ENCODE assay signal across 20 cellular contexts in the genomic region with DNA sequence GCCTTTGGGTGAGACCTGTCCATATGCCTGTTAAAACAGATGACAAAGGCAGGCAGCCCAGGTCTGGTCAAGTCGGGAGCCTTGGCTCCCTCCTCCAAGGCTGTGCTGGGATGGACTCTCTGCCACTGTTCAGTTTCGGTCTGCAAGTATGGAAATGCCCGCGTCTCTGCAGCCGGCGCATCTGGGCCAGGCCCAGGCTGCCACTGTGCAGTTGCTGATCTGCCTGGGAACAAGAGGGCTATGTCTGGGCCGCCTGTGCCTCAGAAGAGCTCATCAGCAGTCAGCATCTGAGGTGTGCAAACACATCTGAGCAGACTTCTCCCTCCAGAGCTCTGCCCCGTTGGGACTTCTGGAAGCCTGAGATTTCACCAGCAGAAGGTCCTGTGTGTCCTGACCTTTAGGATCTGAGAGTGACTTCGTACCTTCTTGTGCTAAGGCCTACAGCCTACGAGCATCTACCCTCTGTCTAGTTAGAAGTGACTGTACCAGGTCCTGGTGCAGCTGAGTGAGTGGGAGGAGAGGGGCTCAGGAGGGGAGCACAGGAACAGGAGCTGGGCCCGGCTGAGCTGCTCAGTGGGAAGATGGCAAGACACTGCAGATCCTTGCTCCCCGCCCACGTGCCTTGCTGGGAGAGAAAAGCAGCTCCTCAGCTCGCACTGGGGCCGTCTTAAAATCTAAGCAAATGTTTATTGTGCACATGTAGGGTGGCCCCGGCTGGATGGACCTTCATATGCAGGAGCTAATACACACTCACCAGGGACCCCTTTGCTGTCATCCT. TPM values are rescaled to one million over a fixed set of nuclear protein-coding genes. Genes with fewer than 3 reads are reported as not detected.
A peak's percentile ranks its signal among the peaks of the same experiment; 100 is the strongest.
DNase-seq lines count a peak whose midpoint lies in the region; ATAC-seq and TF ChIP-seq lines count a peak whose summit lies in the region.
"Had no signal": no experiment of that assay in that cellular context is flagged by ENCODE, and none has a peak within 500 bp of the region (broad histone marks: within the 10 kb centered on the region; RNA-seq: fewer than 3 reads in every experiment).

No MANE protein-coding gene starts in this region.

- no peak for DNase-seq in GM23338 (ENCODE audit: low spot score)
- peak in 47 of 61 donors; percentile 11 to 75 (median 39) for DNase-seq in caudate nucleus (lab: John Stamatoyannopoulos, UW)
- peak in 8 of 10 donors; percentile 29 to 95 (median 50) for DNase-seq in posterior cingulate gyrus
- no peak for DNase-seq in ovary
- no peak for DNase-seq in body of pancreas
- DNase-seq: activated naive CD4-positive, alpha-beta T cell treated with Interleukin-2 at 50 U/mL for 16 hours; activated T-cell treated with anti-CD3 and anti-CD28 coated beads, Interleukin-2, amount 50 U/mL, for 24 hours; DND-41; naive thymus-derived CD4-positive, alpha-beta T cell; NCI-H1417 treated with DMSO at 0.1 percent for 48 hours; NCI-H2107; NCI-H510A; stimulated activated naive CD4-positive, alpha-beta T cell treated with Interleukin-2 at 50 U/mL for 16 hours; transverse colon had no signal

- H3K27ac Mint-ChIP-seq in GM23338: peak overlapping the region; percentile 70; the same call in 1 of the 2 replicates
- H3K27ac Mint-ChIP-seq: activated T-cell treated with anti-CD3 and anti-CD28 coated beads, Interleukin-2, amount 50 U/mL, for 24 hours; naive thymus-derived CD4-positive, alpha-beta T cell had no signal

- no peaks in the 10 kb centered on the region; the same call in 1 of the 2 replicates for H3K4me1 ChIP-seq in GM23338 (ENCODE audit: insufficient read depth)
- H3K4me1 ChIP-seq in ovary (ENCODE audit: insufficient read depth): peaks cover 3% of the 10 kb centered on the region
- H3K4me1 ChIP-seq in body of pancreas: no peaks in the 10 kb centered on the region
- H3K4me1 ChIP-seq: ascending aorta had no signal

- TF ChIP-seq CTCF in GM23338 (conservative IDR thresholded peaks at IDR 0.05; ENCODE audit: low read depth in 2 of 2) (no peak), ovary (IDR thresholded peaks at IDR 0.05) (no peak), body of pancreas (IDR thresholded peaks at IDR 0.05) (no peak)

- no peaks in the 10 kb centered on the region for H3K27me3 Mint-ChIP-seq in GM23338 (ENCODE audit: insufficient read depth, low read depth, poor library complexity)
- H3K27me3 Mint-ChIP-seq: activated T-cell treated with anti-CD3 and anti-CD28 coated beads, Interleukin-2, amount 50 U/mL, for 24 hours had no signal

- intact Hi-C loops in posterior cingulate gyrus (cut with DNase I) (no loop called here), ovary (cut with DNase I) (no loop called here), body of pancreas (cut with DNase I) (no loop called here)

- no peak overlapping the region for H3K4me3 Mint-ChIP-seq in GM23338
- H3K4me3 Mint-ChIP-seq: activated T-cell treated with anti-CD3 and anti-CD28 coated beads, Interleukin-2, amount 50 U/mL, for 24 hours; naive thymus-derived CD4-positive, alpha-beta T cell had no signal

- H3K27me3 ChIP-seq in GM23338 (ENCODE audit: insufficient read depth): no peaks in the 10 kb centered on the region
- no peaks in the 10 kb centered on the region for H3K27me3 ChIP-seq in layer of hippocampus (ENCODE audit: control insufficient read depth, insufficient read depth, low read length)
- H3K27me3 ChIP-seq in ovary: no peaks in the 10 kb centered on the region
- no peaks in the 10 kb centered on the region for H3K27me3 ChIP-seq in body of pancreas
- H3K27me3 ChIP-seq: ascending aorta, transverse colon had no signal

- H3K79me2 ChIP-seq in GM23338 (replicated peaks; ENCODE audit: insufficient read depth): peaks cover 95% of the 10 kb centered on the region

- no peak for TF ChIP-seq EP300 in ovary (IDR thresholded peaks at IDR 0.05)

- no peaks in the 10 kb centered on the region for H3K36me3 ChIP-seq in GM23338 (ENCODE audit: insufficient read depth)
- H3K36me3 ChIP-seq in ovary: no peaks in the 10 kb centered on the region
- H3K36me3 ChIP-seq in body of pancreas (replicated peaks in 1 of 2; ENCODE audit: insufficient read depth in 1 of 2, low read depth in 2 of 2): no peaks in the 10 kb centered on the region
- H3K36me3 ChIP-seq: ascending aorta, transverse colon had no signal

- H4K20me1 ChIP-seq in GM23338 (replicated peaks; ENCODE audit: insufficient read depth): peaks cover 4% of the 10 kb centered on the region

- H3K4me3 ChIP-seq in GM23338 (no peak overlapping the region), ovary (no peak overlapping the region), body of pancreas (no peak overlapping the region)
- H3K4me3 ChIP-seq: ascending aorta, lung, transverse colon had no signal

- no peak overlapping the region for H3K4me2 ChIP-seq in GM23338

- H3F3A ChIP-seq in GM23338 (replicated peaks; ENCODE audit: low read depth): peaks cover 22% of the 10 kb centered on the region

- ATAC-seq in GM23338 (peak; percentile 49), GM21619 (IDR thresholded peaks at IDR 0.05; ENCODE audit: unreplicated experiment) (no peak), HG02642 (IDR thresholded peaks at IDR 0.05; ENCODE audit: poor library complexity, unreplicated experiment) (no peak), body of pancreas (no peak)
- ATAC-seq: naive thymus-derived CD4-positive, alpha-beta T cell had no signal

- WGBS in ovary, 3 donors: 60 to 71% (median 68%) methylated on average over 16 of the region's 16 CpGs
- 85 to 86% methylated on average over 8 to 16 of the region's 16 CpGs for WGBS in body of pancreas, 2 donors

- H3K9me3 Mint-ChIP-seq in GM23338: no peaks in the 10 kb centered on the region
- H3K9me3 Mint-ChIP-seq: activated T-cell treated with anti-CD3 and anti-CD28 coated beads, Interleukin-2, amount 50 U/mL, for 24 hours had no signal

- H3K27ac ChIP-seq in GM23338 (ENCODE audit: low read depth): no peak overlapping the region
- peak overlapping the region; percentile 83 for H3K27ac ChIP-seq in caudate nucleus (ENCODE audit: low read depth, low read length)
- peak overlapping the region; percentile 79 for H3K27ac ChIP-seq in layer of hippocampus (ENCODE audit: low read depth, low read length)
- no peak overlapping the region for H3K27ac ChIP-seq in ovary
- no peak overlapping the region for H3K27ac ChIP-seq in body of pancreas
- H3K27ac ChIP-seq: ascending aorta, HL-60, transverse colon had no signal

- H2AFZ ChIP-seq in GM23338: no peak overlapping the region

- TF ChIP-seq POLR2A in ovary (IDR thresholded peaks at IDR 0.05) (no peak), body of pancreas (IDR thresholded peaks at IDR 0.05) (no peak)

- H3K36me3 Mint-ChIP-seq in GM23338 (ENCODE audit: low read depth): no peaks in the 10 kb centered on the region; the same call in 2 of the 3 replicates
- H3K36me3 Mint-ChIP-seq: naive thymus-derived CD4-positive, alpha-beta T cell had no signal

- peaks cover 26% of the 10 kb centered on the region; the same call in 2 of the 3 replicates for H3K4me1 Mint-ChIP-seq in GM23338

- H3K9me2 ChIP-seq in GM23338 (ENCODE audit: insufficient read depth): no peaks in the 10 kb centered on the region

- H3K9me3 ChIP-seq in ovary (no peaks in the 10 kb centered on the region), body of pancreas (no peaks in the 10 kb centered on the region)
- H3K9me3 ChIP-seq: ascending aorta, transverse colon had no signal

TF ChIP-seq in GM23338, 12 proteins besides CTCF, POLR2A, EP300 and RAD21 (continues in another document):
- no peak for TF ChIP-seq NANOG (IDR thresholded peaks at IDR 0.05; ENCODE audit: borderline replicate concordance)
- TF ChIP-seq ZNF114 (CRISPR knock-in tag; IDR thresholded peaks at IDR 0.05): no peak

RNA-seq across cellular contexts. Expression of a gene that starts 50.9 kb away (rescaled TPM):
- 55.3 and 57.8 TPM in 2 replicates for total RNA-seq in GM23338 (2014; rRNA removed; shearing (Covaris generic))
- polyA plus RNA-seq in GM23338 (2016; fragmentation: Nextera tagmentation; extraction: Ambion mirVana): 10.7 and 13.2 TPM in 2 replicates
- total RNA-seq in ovary: 10 to 100 TPM; 31.4 to 68.3 (median 55.2) TPM
- 10 to 100 TPM; 24.7 to 32.1 TPM for polyA plus RNA-seq in ovary
- total RNA-seq in body of pancreas: 10 to 100 TPM; 34.3 to 44.1 TPM
- polyA plus RNA-seq: naive thymus-derived CD4-positive, alpha-beta T cell had no signal

Comparison
In these comparisons a context has a peak if more than half of its experiments do, and no peak if none do; other contexts are left out.
1. DNase-seq: peak in caudate nucleus (47 of 61) and posterior cingulate gyrus (8 of 10); none in GM23338 (single experiment), ovary (0 of 5) and body of pancreas (0 of 4).
2. H3K27ac ChIP-seq: peak in caudate nucleus (single experiment) and layer of hippocampus (single experiment); none in GM23338 (single experiment), ovary (0 of 2) and body of pancreas (0 of 4).